10 cellular contexts compared by ENCODE assay signal in genomic region chr7:82164813-82165212, GRCh38.
A peak's percentile ranks its signal among the peaks of the same experiment; 100 is the strongest.
DNase-seq lines count a peak whose midpoint lies in the region; ATAC-seq and TF ChIP-seq lines count a peak whose summit lies in the region.
"Had no signal": no experiment of that assay in that cellular context is flagged by ENCODE, and none has a peak within 500 bp of the region (broad histone marks: within the 10 kb centered on the region; RNA-seq: fewer than 3 reads in every experiment).

No MANE protein-coding gene starts in this region.

- no peaks in the 10 kb centered on the region for H4K20me1 ChIP-seq in GM23338 (replicated peaks; ENCODE audit: insufficient read depth)

- H3K27me3 ChIP-seq in GM23338 (ENCODE audit: insufficient read depth) (no peaks in the 10 kb centered on the region), right lobe of liver (no peaks in the 10 kb centered on the region)
- H3K27me3 ChIP-seq: pancreas had no signal

- H3K4me3 ChIP-seq in GM23338, result no peak overlapping the region
- H3K4me3 ChIP-seq in epithelial cell of proximal tubule (ENCODE audit: low read depth, low read length), result no peak overlapping the region
- H3K4me3 ChIP-seq in right lobe of liver, result no peak overlapping the region
- H3K4me3 ChIP-seq: pancreas had no signal

- peaks cover 22% of the 10 kb centered on the region for H3K4me1 Mint-ChIP-seq in GM23338
- H3K4me1 Mint-ChIP-seq: activated naive CD8-positive, alpha-beta T cell treated with anti-CD3 and anti-CD28 coated beads, Interleukin-2, amount 10 ng/mL, durations not matched to agents 7 days and 5 days had no signal

- no peak overlapping the region for H3K4me2 ChIP-seq in GM23338

- no peaks in the 10 kb centered on the region for H3K79me2 ChIP-seq in GM23338 (replicated peaks; ENCODE audit: insufficient read depth)

- WGBS in right lobe of liver (ENCODE audit: insufficient coverage, low coverage, low lambda C conversion rate, missing lambda C conversion rate), result 43% methylated on average over 3 of the region's 3 CpGs

- H3K27ac Mint-ChIP-seq in GM23338, result peak overlapping the region; percentile 79
- H3K27ac Mint-ChIP-seq: activated naive CD8-positive, alpha-beta T cell treated with anti-CD3 and anti-CD28 coated beads, Interleukin-2, amount 10 ng/mL, durations not matched to agents 7 days and 5 days had no signal

- DNase-seq in GM23338 (ENCODE audit: low spot score), result peak; percentile 33
- peak; percentile 56 for DNase-seq in NCI-H748 treated with DMSO at 0.1 percent for 48 hours (lab: John Stamatoyannopoulos, UW)
- DNase-seq in epithelial cell of proximal tubule (ENCODE audit: low read depth), result no peak
- DNase-seq in renal cortical epithelial cell (ENCODE audit: low read depth), result peak; percentile 26
- no peak for DNase-seq in GF-D8 (lab: John Stamatoyannopoulos, UW)
- DNase-seq in right lobe of liver, result no peak
- no peak for DNase-seq in activated T-cell treated with anti-CD3 and anti-CD28 coated beads, Interleukin-2, amount 50 U/mL, for 48 hours
- DNase-seq: activated naive CD8-positive, alpha-beta T cell treated with anti-CD3 and anti-CD28 coated beads, Interleukin-2, amount 10 ng/mL, durations not matched to agents 7 days and 5 days; pancreas had no signal

- H3K9me3 Mint-ChIP-seq in GM23338, result no peaks in the 10 kb centered on the region
- H3K9me3 Mint-ChIP-seq: activated naive CD8-positive, alpha-beta T cell treated with anti-CD3 and anti-CD28 coated beads, Interleukin-2, amount 10 ng/mL, durations not matched to agents 7 days and 5 days had no signal

- H3K4me3 Mint-ChIP-seq in GM23338, result no peak overlapping the region
- H3K4me3 Mint-ChIP-seq: activated naive CD8-positive, alpha-beta T cell treated with anti-CD3 and anti-CD28 coated beads, Interleukin-2, amount 10 ng/mL, durations not matched to agents 7 days and 5 days had no signal

- no peaks in the 10 kb centered on the region for H3K27me3 Mint-ChIP-seq in GM23338 (ENCODE audit: insufficient read depth, low read depth, poor library complexity)
- H3K27me3 Mint-ChIP-seq: activated naive CD8-positive, alpha-beta T cell treated with anti-CD3 and anti-CD28 coated beads, Interleukin-2, amount 10 ng/mL, durations not matched to agents 7 days and 5 days had no signal

- H3K36me3 ChIP-seq in GM23338 (ENCODE audit: insufficient read depth) (no peaks in the 10 kb centered on the region), right lobe of liver (no peaks in the 10 kb centered on the region)
- H3K36me3 ChIP-seq: pancreas had no signal

- H2AFZ ChIP-seq in GM23338, result no peak overlapping the region

- no peaks in the 10 kb centered on the region for H3F3A ChIP-seq in GM23338 (replicated peaks; ENCODE audit: low read depth)

- no peaks in the 10 kb centered on the region for H3K36me3 Mint-ChIP-seq in GM23338 (ENCODE audit: low read depth)
- H3K36me3 Mint-ChIP-seq: activated naive CD8-positive, alpha-beta T cell treated with anti-CD3 and anti-CD28 coated beads, Interleukin-2, amount 10 ng/mL, durations not matched to agents 7 days and 5 days had no signal

- H3K4me1 ChIP-seq in GM23338 (ENCODE audit: insufficient read depth) (0 out of 2 replicates have a peak, but pooled peaks cover 7% of the 10 kb centered on the region), right lobe of liver (no peaks in the 10 kb centered on the region)
- H3K4me1 ChIP-seq: pancreas had no signal

- H3K27ac ChIP-seq in GM23338 (ENCODE audit: low read depth) (no peak overlapping the region), right lobe of liver (no peak overlapping the region)
- H3K27ac ChIP-seq: pancreas had no signal

- intact Hi-C loops in right lobe of liver (cut with DNase I), result no loop called here

- ATAC-seq in GM23338 (no peak), right lobe of liver (no peak), GM18517 (IDR thresholded peaks at IDR 0.05; ENCODE audit: unreplicated experiment) (no peak)

- TF ChIP-seq CTCF in GM23338 (conservative IDR thresholded peaks at IDR 0.05; ENCODE audit: low read depth in 2 of 2) (peak; percentile 43 to 58), epithelial cell of proximal tubule (conservative IDR thresholded peaks at IDR 0.05; ENCODE audit: low read depth, low read length) (peak; percentile 55), right lobe of liver (IDR thresholded peaks at IDR 0.05) (peak in 1 of 4 donors; percentile 10)

- TF ChIP-seq POLR2A in right lobe of liver (IDR thresholded peaks at IDR 0.05), result no peak

- no peaks in the 10 kb centered on the region for H3K9me3 ChIP-seq in right lobe of liver
- H3K9me3 ChIP-seq: pancreas had no signal

- no peaks in the 10 kb centered on the region for H3K9me2 ChIP-seq in GM23338 (ENCODE audit: insufficient read depth)

TF ChIP-seq in GM23338, 12 proteins besides CTCF, POLR2A, EP300 and RAD21 (continues in another document):
- TF ChIP-seq ZNF462 (CRISPR knock-in tag; IDR thresholded peaks at IDR 0.05), result no peak

Comparison
In these comparisons a context has a peak if more than half of its experiments do, and no peak if none do; other contexts are left out.
1. DNase-seq: peak in GM23338 (single experiment), NCI-H748 treated with DMSO at 0.1 percent for 48 hours (single experiment) and renal cortical epithelial cell (single experiment); none in epithelial cell of proximal tubule (single experiment), GF-D8 (single experiment), right lobe of liver (0 of 3) and activated T-cell treated with anti-CD3 and anti-CD28 coated beads, Interleukin-2, amount 50 U/mL, for 48 hours (0 of 2).